In genomic region chrX:95716841-95717240, GRCh38 we compare ENCODE assay signal across 8 cellular contexts.
"Had no signal": no experiment of that assay in that cellular context is flagged by ENCODE, and none has a peak within 500 bp of the region (broad histone marks: within the 10 kb centered on the region; RNA-seq: fewer than 3 reads in every experiment).

No MANE protein-coding gene starts in this region.

- H3K4me3 ChIP-seq: GM12878 had no signal

- DNase-seq: GDM1, GF-D8 had no signal

- FAIRE-seq: G401.6, GM12878, GM12891, GM12892, GM18507, GM19239 had no signal
